Comparison of ENCODE assay signal across 17 cellular contexts in genomic region chr2:111692311-111692710, GRCh38.
DNase-seq lines count a peak whose midpoint lies in the region; ATAC-seq, FAIRE-seq and TF ChIP-seq lines count a peak whose summit lies in the region.
"Had no signal": no experiment of that assay in that cellular context is flagged by ENCODE, and none has a peak within 500 bp of the region (broad histone marks: within the 10 kb centered on the region; RNA-seq: fewer than 3 reads in every experiment).

No MANE protein-coding gene starts in this region.

- BruUV-seq in HepG2 (replicated peaks; lab: Mats Ljungman, UMichigan) (no TSS peak), A673 (replicated peaks; lab: Mats Ljungman, UMichigan) (no TSS peak), PC-3 (replicated peaks; lab: Mats Ljungman, UMichigan) (no TSS peak)

- H3K79me2 ChIP-seq in HepG2 (ENCODE audit: insufficient read depth, low read length), result no peaks in the 10 kb centered on the region
- H3K79me2 ChIP-seq in PC-3 (ENCODE audit: low read length), result no peaks in the 10 kb centered on the region

- DNase-seq in HepG2 (ENCODE audit: low spot score) (no peak), right lobe of liver (no peak), astrocyte of the spinal cord (ENCODE audit: low read depth, low spot score) (no peak), fibroblast of villous mesenchyme (ENCODE audit: low read depth) (no peak), A673 (ENCODE audit: low spot score) (no peak), PC-3 (no peak)
- DNase-seq: 8988T, COR-L47, HCEC 1CT, Kasumi-1, NCI-H1417, NCI-H1930, NCI-H2171, NCI-H774, SIG-M5 had no signal

- no peak overlapping the region for H3K4me3 ChIP-seq in HepG2 (replicated peaks in 1 of 3; ENCODE audit: insufficient read depth in 1 of 3, low read depth in 2 of 3, low read length in 3 of 3)
- H3K4me3 ChIP-seq in right lobe of liver, result no peak overlapping the region
- no peak overlapping the region for H3K4me3 ChIP-seq in astrocyte of the spinal cord (ENCODE audit: low read depth, low read length)
- no peak overlapping the region for H3K4me3 ChIP-seq in fibroblast of villous mesenchyme (ENCODE audit: low read depth, low read length)
- no peak overlapping the region for H3K4me3 ChIP-seq in A673 (ENCODE audit: low read depth, low read length, poor library complexity, severe bottlenecking)
- H3K4me3 ChIP-seq in PC-3 (ENCODE audit: low read length), result no peak overlapping the region

- no peak overlapping the region for H3K27ac ChIP-seq in HepG2 (ENCODE audit: extremely low read length, insufficient read depth, low read length)
- no peak overlapping the region for H3K27ac ChIP-seq in right lobe of liver
- H3K27ac ChIP-seq in A673 (ENCODE audit: low read depth, low read length, poor library complexity, severe bottlenecking), result no peak overlapping the region
- no peak overlapping the region for H3K27ac ChIP-seq in PC-3 (ENCODE audit: low read length)

- H3K4me2 ChIP-seq in HepG2 (ENCODE audit: low read depth, low read length) (no peak overlapping the region), PC-3 (ENCODE audit: low read length) (no peak overlapping the region)

- H2AFZ ChIP-seq in HepG2 (ENCODE audit: low read length) (no peak overlapping the region), PC-3 (ENCODE audit: low read length) (no peak overlapping the region)

- TF ChIP-seq CTCF in HepG2 (CRISPR knock-in tag; IDR thresholded peaks at IDR 0.05) (no peak), right lobe of liver (IDR thresholded peaks at IDR 0.05) (no peak), astrocyte of the spinal cord (IDR thresholded peaks at IDR 0.05; ENCODE audit: low read depth, low read length) (peak; percentile 1), fibroblast of villous mesenchyme (IDR thresholded peaks at IDR 0.05; ENCODE audit: insufficient read depth, low read depth, low read length) (peak; percentile 13), A673 (conservative IDR thresholded peaks at IDR 0.05; ENCODE audit: low read depth, low read length) (no peak), PC-3 (conservative IDR thresholded peaks at IDR 0.05; ENCODE audit: low read depth, low read length) (no peak; the same call in 1 of the 2 replicates)

- TF ChIP-seq EP300 in HepG2 (IDR thresholded peaks at IDR 0.05; ENCODE audit: low read depth in 2 of 2, low read length in 2 of 2) (no peak), HepG2 (CRISPR knock-in tag; IDR thresholded peaks at IDR 0.05; ENCODE audit: borderline replicate concordance) (no peak)

- intact Hi-C loops in HepG2 (cut with micrococcal nuclease; ENCODE audit: unreplicated experiment), result loop anchor here (10.0 kb wide), 1 partner anchor 578 kb away; no protein-coding TSS in a partner anchor
- intact Hi-C loops in right lobe of liver (cut with DNase I), result no loop called here
- intact Hi-C loops in A673 (cut with micrococcal nuclease; ENCODE audit: unreplicated experiment), result loop anchor here (10.0 kb wide), 1 partner anchor 68 kb away; no protein-coding TSS in a partner anchor
- intact Hi-C loops in PC-3 (cut with micrococcal nuclease), result no loop called here

- H3K36me3 ChIP-seq in HepG2 (replicated peaks in 1 of 2; ENCODE audit: control insufficient read depth in 1 of 2, insufficient read depth in 2 of 2, low read length in 2 of 2), result no peaks in the 10 kb centered on the region
- no peaks in the 10 kb centered on the region for H3K36me3 ChIP-seq in right lobe of liver
- H3K36me3 ChIP-seq in A673 (ENCODE audit: insufficient read depth, low read length, poor library complexity, severe bottlenecking), result no peaks in the 10 kb centered on the region
- H3K36me3 ChIP-seq in PC-3 (ENCODE audit: low read depth, low read length), result no peaks in the 10 kb centered on the region

- H4K20me1 ChIP-seq in HepG2 (ENCODE audit: insufficient read depth, low read length) (no peaks in the 10 kb centered on the region), PC-3 (ENCODE audit: low read length) (no peaks in the 10 kb centered on the region)

- FAIRE-seq in HepG2 (lab: Jason Lieb, UNC), result no peak

- H3K9me2 ChIP-seq in PC-3 (replicated peaks; ENCODE audit: low read length), result no peaks in the 10 kb centered on the region

- in situ Hi-C loops in HepG2 (cut with HindIII; ENCODE audit: extremely low pct_ligation_motif_present, low pct_unique_long_range_greater_than_20kb) (loop anchor here (25.0 kb wide), 1 partner anchor 880 kb away; no protein-coding TSS in a partner anchor), astrocyte of the spinal cord (cut with HindIII; ENCODE audit: low sequenced_read_pairs) (loop anchor here (25.0 kb wide), 1 partner anchor 555 kb away; no protein-coding TSS in a partner anchor)

- ATAC-seq in HepG2 (peak; percentile 65), right lobe of liver (no peak), HG02571 (IDR thresholded peaks at IDR 0.05; ENCODE audit: unreplicated experiment) (no peak), PC-3 (no peak), HG03520 (IDR thresholded peaks at IDR 0.05; ENCODE audit: unreplicated experiment) (no peak)

- no peak overlapping the region for H3K9ac ChIP-seq in HepG2 (ENCODE audit: insufficient read depth, low read depth, low read length)
- no peak overlapping the region for H3K9ac ChIP-seq in PC-3 (ENCODE audit: low read length)

- no peak for TF ChIP-seq RAD21 in HepG2 (CRISPR knock-in tag; IDR thresholded peaks at IDR 0.05)

- TF ChIP-seq POLR2A in HepG2 (IDR thresholded peaks at IDR 0.05; ENCODE audit: insufficient read depth in 1 of 2, low read depth in 2 of 2, low read length in 2 of 2), result no peak
- TF ChIP-seq POLR2A in right lobe of liver (IDR thresholded peaks at IDR 0.05), result no peak

- CTCF ChIA-PET in HepG2 (lab: Yijun Ruan, JAX; ENCODE audit: low intra/inter-chr PET ratio, low total read pairs), result no interaction called here
- CTCF ChIA-PET in A673 (lab: Charles Lee), result no interaction called here
- CTCF ChIA-PET in PC-3 (lab: Charles Lee), result no interaction called here

- H3F3A ChIP-seq in PC-3 (ENCODE audit: low read length, unreplicated experiment), result no peaks in the 10 kb centered on the region

- POLR2A ChIA-PET in HepG2 (lab: Yijun Ruan, JAX) (no interaction called here), A673 (lab: Charles Lee; ENCODE audit: low non-redundant PET) (no interaction called here), PC-3 (lab: Charles Lee; ENCODE audit: unreplicated experiment) (no interaction called here)

- peaks cover 0 to 17% of the 10 kb centered on the region in 2 experiments; a peak in 3 of 5 replicates for H3K27me3 ChIP-seq in HepG2 (ENCODE audit: control insufficient read depth in 1 of 2, insufficient read depth in 2 of 2, low read length in 2 of 2)
- H3K27me3 ChIP-seq in right lobe of liver, result no peaks in the 10 kb centered on the region
- H3K27me3 ChIP-seq in A673 (replicated peaks; ENCODE audit: insufficient read depth, low read depth, low read length, poor library complexity), result no peaks in the 10 kb centered on the region
- no peaks in the 10 kb centered on the region for H3K27me3 ChIP-seq in PC-3 (ENCODE audit: low read length)

- H3K9me3 ChIP-seq in HepG2 (ENCODE audit: low read length) (no peaks in the 10 kb centered on the region), right lobe of liver (no peaks in the 10 kb centered on the region), A673 (ENCODE audit: low read depth, low read length, poor library complexity, severe bottlenecking) (peaks cover 13% of the 10 kb centered on the region), PC-3 (ENCODE audit: low read length) (no peaks in the 10 kb centered on the region)

- H3K4me1 ChIP-seq in HepG2 (ENCODE audit: insufficient read depth, low read length) (no peaks in the 10 kb centered on the region; the same call in 1 of the 2 replicates), right lobe of liver (no peaks in the 10 kb centered on the region), A673 (ENCODE audit: insufficient read depth, low read length, poor library complexity, severe bottlenecking) (no peaks in the 10 kb centered on the region), PC-3 (ENCODE audit: insufficient read depth, low read length) (no peaks in the 10 kb centered on the region)

- WGBS in HepG2 (ENCODE audit: low lambda C conversion rate), result 34% methylated on average over 2 of the region's 2 CpGs
- 90% methylated on average over 2 of the region's 2 CpGs for WGBS in right lobe of liver (ENCODE audit: insufficient coverage, low coverage, low lambda C conversion rate, missing lambda C conversion rate)

TF ChIP-seq in HepG2, 621 proteins besides CTCF, POLR2A, EP300 and RAD21:
- TF ChIP-seq TEAD2 (CRISPR knock-in tag; IDR thresholded peaks at IDR 0.05), result no peak
- TF ChIP-seq ONECUT2 (CRISPR knock-in tag; IDR thresholded peaks at IDR 0.05), result peak; percentile 54; the same call in 1 of the 2 replicates

Comparison
In these comparisons a context has a peak if more than half of its experiments do, and no peak if none do; other contexts are left out.
1. intact Hi-C loops: an anchor here in HepG2 (10.0 kb wide) and A673 (10.0 kb wide); none called in right lobe of liver and PC-3.
2. CTCF ChIP-seq: peak in astrocyte of the spinal cord (single experiment) and fibroblast of villous mesenchyme (single experiment); none in HepG2 (single experiment), right lobe of liver (0 of 4), A673 (single experiment) and PC-3 (single experiment).